In the genomic region with DNA sequence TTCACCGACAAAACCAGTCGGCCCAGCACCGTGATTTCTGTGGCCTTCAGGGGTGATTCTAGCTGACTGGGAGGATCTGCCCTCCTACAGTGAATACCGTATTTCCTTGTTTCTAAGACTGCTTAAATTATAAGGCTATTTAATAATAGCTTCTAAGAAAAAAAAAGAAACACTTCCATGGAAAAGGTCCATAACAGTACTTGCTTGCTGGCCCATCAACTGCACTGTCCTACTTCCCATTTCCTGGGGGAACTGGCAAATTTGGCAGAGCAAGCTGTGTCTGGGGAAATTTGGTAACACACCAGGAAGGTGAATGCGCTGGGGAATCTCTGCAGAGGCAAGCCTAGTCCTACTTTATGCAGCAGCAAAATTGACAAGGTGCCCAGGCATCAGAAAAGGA, we compare ENCODE assay signal across 9 cellular contexts.
"Had no signal": no experiment of that assay in that cellular context is flagged by ENCODE, and none has a peak within 500 bp of the region (broad histone marks: within the 10 kb centered on the region; RNA-seq: fewer than 3 reads in every experiment).

No MANE protein-coding gene starts in this region.

- H3K9ac ChIP-seq: KMS-11 had no signal

- H3K27ac Mint-ChIP-seq: H9, IgD-negative memory B cell had no signal

- DNase-seq: GOT3, H9, HCEC 1CT, KBM-7 had no signal

- H3K4me1 Mint-ChIP-seq: IgD-negative memory B cell had no signal

- H3K36me3 Mint-ChIP-seq: IgD-negative memory B cell had no signal

- H3K27me3 Mint-ChIP-seq: IgD-negative memory B cell had no signal

- FAIRE-seq: H54, HepG2 had no signal

- H3K4me3 Mint-ChIP-seq: H9, IgD-negative memory B cell had no signal

- ATAC-seq: HepG2 had no signal

- H3K27ac ChIP-seq: HL-60, KMS-11 had no signal

- H3K4me2 ChIP-seq: KMS-11 had no signal

- H3K9me3 Mint-ChIP-seq: H9, IgD-negative memory B cell had no signal
